Comparison of ENCODE assay signal across 30 cellular contexts in the genomic region with DNA sequence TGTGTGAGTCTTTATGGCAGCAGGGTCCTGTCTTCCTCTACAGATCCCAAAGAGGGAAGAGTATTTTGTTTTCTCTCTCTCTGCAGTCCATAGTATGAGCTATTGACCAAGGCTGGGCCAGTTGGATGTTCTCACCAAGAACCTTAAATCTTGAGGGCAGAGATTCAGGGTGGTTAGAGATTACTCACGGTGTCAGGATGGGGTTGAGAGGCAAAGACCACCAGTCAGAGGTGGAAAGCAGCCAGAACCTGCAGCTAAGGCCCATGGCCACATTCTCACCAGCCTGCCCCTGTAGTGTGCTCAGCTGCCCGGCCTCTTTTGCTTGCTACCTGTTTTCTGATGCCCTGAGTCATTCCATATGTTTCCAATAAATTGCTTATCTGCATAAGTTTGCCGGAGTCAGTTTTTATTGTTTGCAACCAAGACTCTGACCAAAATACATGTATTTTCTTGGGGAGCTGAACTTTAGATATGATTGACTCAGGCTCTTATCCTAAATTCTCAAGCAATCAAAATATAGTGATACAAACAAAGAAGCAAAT.
A peak's percentile ranks its signal among the peaks of the same experiment; 100 is the strongest.
DNase-seq lines count a peak whose midpoint lies in the region; ATAC-seq and TF ChIP-seq lines count a peak whose summit lies in the region.
"Had no signal": no experiment of that assay in that cellular context is flagged by ENCODE, and none has a peak within 500 bp of the region (broad histone marks: within the 10 kb centered on the region; RNA-seq: fewer than 3 reads in every experiment).

No MANE protein-coding gene starts in this region.

- no peak overlapping the region for H3K27ac ChIP-seq in stomach
- H3K27ac ChIP-seq in CD4-positive, alpha-beta memory T cell (ENCODE audit: low read depth, low read length) = no peak overlapping the region
- H3K27ac ChIP-seq: 22Rv1, breast epithelium, coronary artery, esophagus squamous epithelium, parathyroid adenoma, SJSA1, transverse colon, VCaP had no signal

- DNase-seq in T-helper 1 cell (no peak), naive B cell (no peak), stomach (no peak), DMS53 (lab: John Stamatoyannopoulos, UW) (no peak)
- DNase-seq in activated CD8-positive, alpha-beta T cell treated with anti-CD3 and anti-CD28 coated beads, Interleukin-2, amount 10 ng/mL, durations not matched to agents 7 days and 5 days = no peak
- DNase-seq in CD4-positive, alpha-beta memory T cell = no peak
- DNase-seq: activated CD4-positive, alpha-beta T cell treated with anti-CD3 and anti-CD28 coated beads, Interleukin-2, amount 50 U/mL, for 1 hour; amygdala; endodermal cell; esophagus squamous epithelium; GDM1; GOT3; midbrain; MM.1S; NCI-H1436 treated with DMSO at 0.1 percent for 48 hours; NCI-H2171; NCI-H524; right cardiac atrium; stimulated activated CD4-positive, alpha-beta T cell treated with anti-CD3 and anti-CD28 coated beads, Interleukin-12 subunit alpha, Interleukin-12 subunit beta, amount 100 ng/mL, for 4 hours; stimulated activated CD4-positive, alpha-beta T cell treated with anti-CD3 and anti-CD28 coated beads, Interleukin-4, amount 100 ng/mL, for 24 hours; transverse colon had no signal

- H3K9me3 ChIP-seq in Loucy (ENCODE audit: insufficient read depth, low read depth, low read length) = no peaks in the 10 kb centered on the region
- no peaks in the 10 kb centered on the region for H3K9me3 ChIP-seq in stomach
- H3K9me3 ChIP-seq in CD4-positive, alpha-beta memory T cell (ENCODE audit: control insufficient read depth in 1 of 2, low read length in 2 of 2) = no peaks in the 10 kb centered on the region
- H3K9me3 ChIP-seq: breast epithelium, esophagus squamous epithelium, SJSA1, transverse colon had no signal

- no peak for ATAC-seq in activated CD8-positive, alpha-beta T cell treated with anti-CD3 and anti-CD28 coated beads, Interleukin-2, amount 10 ng/mL, durations not matched to agents 7 days and 5 days
- ATAC-seq in naive B cell (ENCODE audit: low read depth in 2 of 2) = no peak
- ATAC-seq: right cardiac atrium had no signal

- H3K79me2 ChIP-seq in Loucy (ENCODE audit: insufficient read depth, low read length) = no peaks in the 10 kb centered on the region
- H3K79me2 ChIP-seq: parathyroid adenoma had no signal

- H3K27me3 Mint-ChIP-seq in T-helper 1 cell treated with Interleukin-12 subunit alpha and Interleukin-12 subunit beta and Interleukin-4 antibody, amounts not matched to agents 30 μg/mL and 1 μg/mL, for 36 hours (ENCODE audit: low read depth) = no peaks in the 10 kb centered on the region
- no peaks in the 10 kb centered on the region for H3K27me3 Mint-ChIP-seq in activated CD8-positive, alpha-beta T cell treated with anti-CD3 and anti-CD28 coated beads, Interleukin-2, amount 10 ng/mL, durations not matched to agents 7 days and 5 days (ENCODE audit: low read depth)
- H3K27me3 Mint-ChIP-seq in naive B cell = no peaks in the 10 kb centered on the region
- H3K27me3 Mint-ChIP-seq in CD4-positive, alpha-beta memory T cell = no peaks in the 10 kb centered on the region

- no peak overlapping the region for H2AFZ ChIP-seq in Loucy (ENCODE audit: low read length)
- H2AFZ ChIP-seq: parathyroid adenoma had no signal

- no peak for TF ChIP-seq POLR2A in stomach (IDR thresholded peaks at IDR 0.05)

- H3K4me3 Mint-ChIP-seq in T-helper 1 cell treated with Interleukin-12 subunit alpha and Interleukin-12 subunit beta and Interleukin-4 antibody, amounts not matched to agents 30 μg/mL and 1 μg/mL, for 36 hours = peak overlapping the region; percentile 15
- H3K4me3 Mint-ChIP-seq in activated CD8-positive, alpha-beta T cell treated with anti-CD3 and anti-CD28 coated beads, Interleukin-2, amount 10 ng/mL, durations not matched to agents 7 days and 5 days = peak overlapping the region; percentile 9
- H3K4me3 Mint-ChIP-seq in naive B cell = peak overlapping the region in 4 of 8 donors; percentile 24 to 89 (median 44)
- H3K4me3 Mint-ChIP-seq in CD4-positive, alpha-beta memory T cell = peak overlapping the region in 2 of 8 donors; percentile 10 to 15
- H3K4me3 Mint-ChIP-seq: endodermal cell, nephron had no signal

- intact Hi-C loops in stomach (cut with DNase I; ENCODE audit: low total_unique reads) = no loop called here
- intact Hi-C loops in CD4-positive, alpha-beta memory T cell (cut with micrococcal nuclease) = no loop called here

- H3K4me2 ChIP-seq in Loucy (ENCODE audit: low read depth, low read length, poor library complexity, severe bottlenecking) = peak overlapping the region; percentile 76

- no peaks in the 10 kb centered on the region for H3K9me2 ChIP-seq in Loucy (replicated peaks; ENCODE audit: low read depth, low read length)

- peak overlapping the region; percentile 80 for H3K27ac Mint-ChIP-seq in T-helper 1 cell treated with Interleukin-12 subunit alpha and Interleukin-12 subunit beta and Interleukin-4 antibody, amounts not matched to agents 30 μg/mL and 1 μg/mL, for 36 hours
- H3K27ac Mint-ChIP-seq in activated CD8-positive, alpha-beta T cell treated with anti-CD3 and anti-CD28 coated beads, Interleukin-2, amount 10 ng/mL, durations not matched to agents 7 days and 5 days = peak overlapping the region; percentile 94
- peak overlapping the region; percentile 66 to 98 (median 75) for H3K27ac Mint-ChIP-seq in naive B cell
- peak overlapping the region in 1 of 7 donors; percentile 70 for H3K27ac Mint-ChIP-seq in CD4-positive, alpha-beta memory T cell
- H3K27ac Mint-ChIP-seq: endodermal cell, nephron had no signal

- WGBS in stomach, 5 donors = 52 to 75% (median 69%) methylated on average over 3 of the region's 3 CpGs

- H3K4me3 ChIP-seq in Loucy (ENCODE audit: low read length, poor library complexity, severe bottlenecking) (peak overlapping the region; percentile 62), stomach (no peak overlapping the region)
- no peak overlapping the region for H3K4me3 ChIP-seq in CD4-positive, alpha-beta memory T cell (ENCODE audit: low read length in 2 of 2)
- H3K4me3 ChIP-seq: breast epithelium, coronary artery, esophagus squamous epithelium, SJSA1, transverse colon had no signal

- peaks cover 6% of the 10 kb centered on the region for H3K36me3 Mint-ChIP-seq in T-helper 1 cell treated with Interleukin-12 subunit alpha and Interleukin-12 subunit beta and Interleukin-4 antibody, amounts not matched to agents 30 μg/mL and 1 μg/mL, for 36 hours (ENCODE audit: low read depth)
- H3K36me3 Mint-ChIP-seq in activated CD8-positive, alpha-beta T cell treated with anti-CD3 and anti-CD28 coated beads, Interleukin-2, amount 10 ng/mL, durations not matched to agents 7 days and 5 days (ENCODE audit: low read depth) = peaks cover 13% of the 10 kb centered on the region
- H3K36me3 Mint-ChIP-seq in naive B cell = no peaks in the 10 kb centered on the region
- no peaks in the 10 kb centered on the region for H3K36me3 Mint-ChIP-seq in CD4-positive, alpha-beta memory T cell

- peaks cover 19% of the 10 kb centered on the region; the same call in 1 of the 2 replicates for H3F3A ChIP-seq in Loucy (ENCODE audit: low read depth)

- H3K27me3 ChIP-seq in Loucy (ENCODE audit: insufficient read depth, low read length, poor library complexity, severe bottlenecking) (no peaks in the 10 kb centered on the region), stomach (no peaks in the 10 kb centered on the region)
- H3K27me3 ChIP-seq in CD4-positive, alpha-beta memory T cell (ENCODE audit: insufficient read depth, low read length) = no peaks in the 10 kb centered on the region
- H3K27me3 ChIP-seq: breast epithelium, esophagus squamous epithelium, transverse colon had no signal

- H3K9me3 Mint-ChIP-seq in T-helper 1 cell treated with Interleukin-12 subunit alpha and Interleukin-12 subunit beta and Interleukin-4 antibody, amounts not matched to agents 30 μg/mL and 1 μg/mL, for 36 hours = no peaks in the 10 kb centered on the region
- H3K9me3 Mint-ChIP-seq in activated CD8-positive, alpha-beta T cell treated with anti-CD3 and anti-CD28 coated beads, Interleukin-2, amount 10 ng/mL, durations not matched to agents 7 days and 5 days (ENCODE audit: insufficient read depth) = no peaks in the 10 kb centered on the region
- peaks cover 0 to 2% (median 0%) of the 10 kb centered on the region in 7 donors for H3K9me3 Mint-ChIP-seq in naive B cell
- no peaks in the 10 kb centered on the region for H3K9me3 Mint-ChIP-seq in CD4-positive, alpha-beta memory T cell
- H3K9me3 Mint-ChIP-seq: endodermal cell, nephron had no signal

- H3K36me3 ChIP-seq in Loucy (ENCODE audit: insufficient read depth, low read length) = no peaks in the 10 kb centered on the region
- no peaks in the 10 kb centered on the region for H3K36me3 ChIP-seq in stomach
- no peaks in the 10 kb centered on the region for H3K36me3 ChIP-seq in CD4-positive, alpha-beta memory T cell (ENCODE audit: insufficient read depth, low read length)
- H3K36me3 ChIP-seq: breast epithelium, esophagus squamous epithelium, SJSA1, transverse colon had no signal

- H3K4me1 Mint-ChIP-seq in T-helper 1 cell treated with Interleukin-12 subunit alpha and Interleukin-12 subunit beta and Interleukin-4 antibody, amounts not matched to agents 30 μg/mL and 1 μg/mL, for 36 hours (ENCODE audit: low read depth) = peaks cover 71% of the 10 kb centered on the region
- H3K4me1 Mint-ChIP-seq in activated CD8-positive, alpha-beta T cell treated with anti-CD3 and anti-CD28 coated beads, Interleukin-2, amount 10 ng/mL, durations not matched to agents 7 days and 5 days (ENCODE audit: low read depth) = peaks cover 97% of the 10 kb centered on the region
- H3K4me1 Mint-ChIP-seq in naive B cell = peaks cover 76 to 97% (median 91%) of the 10 kb centered on the region in 3 donors
- H3K4me1 Mint-ChIP-seq in CD4-positive, alpha-beta memory T cell = peaks cover 44 to 76% (median 63%) of the 10 kb centered on the region in 4 donors

- POLR2A ChIA-PET in activated CD8-positive, alpha-beta T cell treated with anti-CD3 and anti-CD28 coated beads, Interleukin-2, amount 10 ng/mL, durations not matched to agents 7 days and 5 days (lab: Charles Lee) = interaction anchor here (0.9 to 1.9 kb wide), 5 partner anchors 9 to 71 kb away, joined by 3 to 16 read pairs (median 4); a partner anchor contains a TSS
- POLR2A ChIA-PET in CD4-positive, alpha-beta memory T cell (lab: Charles Lee; ENCODE audit: partially characterized antibody) = interaction anchor here (0.6 to 2.6 kb wide), 5 partner anchors 9 to 66 kb away, joined by 3 to 11 read pairs (median 7); no protein-coding TSS in a partner anchor

- CTCF ChIA-PET in activated CD8-positive, alpha-beta T cell treated with anti-CD3 and anti-CD28 coated beads, Interleukin-2, amount 10 ng/mL, durations not matched to agents 7 days and 5 days (lab: Charles Lee) = interaction anchor here (0.6 to 5.8 kb wide), 6 partner anchors 8 to 109 kb away, joined by 3 to 35 read pairs (median 4); no protein-coding TSS in a partner anchor
- CTCF ChIA-PET in CD4-positive, alpha-beta memory T cell (lab: Charles Lee; ENCODE audit: partially characterized antibody) = interaction anchor here (0.9 kb wide), 1 partner anchor 9 kb away, joined by 3 read pairs; no protein-coding TSS in a partner anchor

- peak overlapping the region; percentile 61 for H3K9ac ChIP-seq in Loucy (ENCODE audit: low read depth, low read length, poor library complexity, severe bottlenecking)
- H3K9ac ChIP-seq: parathyroid adenoma had no signal

- no peak for TF ChIP-seq EP300 in stomach (IDR thresholded peaks at IDR 0.05)

- H4K20me1 ChIP-seq in Loucy (ENCODE audit: insufficient read depth, low read length, poor library complexity, severe bottlenecking) = no peaks in the 10 kb centered on the region

- TF ChIP-seq CTCF in Loucy (conservative IDR thresholded peaks at IDR 0.05; ENCODE audit: low read length) (no peak), stomach (IDR thresholded peaks at IDR 0.05) (no peak)

- H3K4me1 ChIP-seq in Loucy (ENCODE audit: insufficient read depth, low read length, poor library complexity, severe bottlenecking) (peaks cover 77% of the 10 kb centered on the region), stomach (peaks cover 0 to 21% (median 8%) of the 10 kb centered on the region in 4 donors)
- H3K4me1 ChIP-seq in CD4-positive, alpha-beta memory T cell (ENCODE audit: insufficient read depth, low read length) = peaks cover 62% of the 10 kb centered on the region
- H3K4me1 ChIP-seq: breast epithelium, parathyroid adenoma had no signal
